Comparison of ENCODE assay signal across 10 cellular contexts in the genomic region with DNA sequence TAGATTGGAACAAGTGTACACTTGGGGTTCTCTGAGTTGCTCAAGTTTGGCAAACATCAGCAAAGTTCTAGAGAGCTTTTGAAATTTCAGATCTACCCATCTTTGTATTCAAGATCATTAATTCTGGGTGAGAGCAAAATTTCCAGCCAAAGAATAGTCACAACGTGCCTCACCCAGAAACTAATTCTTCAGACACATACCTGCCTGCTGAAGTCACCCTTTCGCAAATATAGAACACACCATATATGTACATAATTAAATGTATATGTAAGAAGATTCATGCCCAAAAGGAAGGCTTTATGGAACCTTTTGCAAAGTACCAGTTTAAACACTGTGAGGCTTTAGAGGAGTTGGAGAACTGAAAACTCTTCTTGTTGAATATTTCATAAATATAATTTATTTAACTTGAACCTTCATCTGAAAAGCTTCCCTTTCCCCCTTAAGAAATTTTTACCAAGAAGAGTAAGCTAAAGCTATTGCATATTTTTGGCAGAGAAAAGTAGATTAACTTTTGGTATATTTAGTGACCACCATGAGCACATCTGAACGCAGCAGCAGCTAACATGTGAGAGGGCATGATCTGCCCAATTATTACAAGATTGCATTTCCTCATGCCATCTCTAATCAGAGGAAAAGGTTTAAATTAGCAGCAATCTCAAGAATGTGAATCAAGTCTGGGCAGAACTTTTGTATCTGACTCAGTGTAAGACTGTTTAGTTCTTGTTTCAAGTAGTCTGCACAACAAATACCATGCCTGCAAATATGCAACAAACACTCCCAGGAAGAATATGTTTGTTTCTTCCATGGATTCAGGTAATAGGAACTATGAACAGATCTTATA. TPM values are rescaled to one million over a fixed set of nuclear protein-coding genes. Genes with fewer than 3 reads are reported as not detected.
DNase-seq lines count a peak whose midpoint lies in the region; ATAC-seq and TF ChIP-seq lines count a peak whose summit lies in the region.
"Had no signal": no experiment of that assay in that cellular context is flagged by ENCODE, and none has a peak within 500 bp of the region (broad histone marks: within the 10 kb centered on the region; RNA-seq: fewer than 3 reads in every experiment).

No MANE protein-coding gene starts in this region.

- TF ChIP-seq POLR2A in breast epithelium (IDR thresholded peaks at IDR 0.05), result no peak
- TF ChIP-seq POLR2A in thyroid gland (IDR thresholded peaks at IDR 0.05), result no peak

- DNase-seq in left ventricle myocardium inferior, result no peak
- no peak for DNase-seq in right cardiac atrium
- no peak for DNase-seq in breast epithelium (ENCODE audit: low spot score in 2 of 2)
- DNase-seq in kidney tubule cell (ENCODE audit: low spot score), result peak; percentile 71
- DNase-seq in thyroid gland, result no peak
- DNase-seq in retina, result no peak
- DNase-seq: NCI-H345, pancreas had no signal

- intact Hi-C loops in left ventricle myocardium inferior (cut with micrococcal nuclease), result no loop called here
- intact Hi-C loops in right cardiac atrium (cut with DNase I), result no loop called here
- intact Hi-C loops in breast epithelium (cut with DNase I; ENCODE audit: low total_unique reads), result no loop called here
- intact Hi-C loops in thyroid gland (cut with DNase I), result no loop called here

- ATAC-seq in right cardiac atrium (no peak), HG03095 (IDR thresholded peaks at IDR 0.05; ENCODE audit: unreplicated experiment) (no peak)
- ATAC-seq: pancreas had no signal

- WGBS in right cardiac atrium, result 63% methylated on average over 3 of the region's 3 CpGs
- 54% methylated on average over 3 of the region's 3 CpGs for WGBS in urinary bladder
- WGBS in thyroid gland, 2 donors, result 84 to 91% methylated on average over 3 of the region's 3 CpGs

- H3K27ac ChIP-seq in left ventricle myocardium inferior (replicated peaks) (peak overlapping the region; percentile 97), right cardiac atrium (ENCODE audit: low read length) (no peak overlapping the region), breast epithelium (peak overlapping the region; percentile 31 to 71), urinary bladder (ENCODE audit: low read depth) (peak overlapping the region; percentile 50), thyroid gland (no peak overlapping the region)
- H3K27ac ChIP-seq: pancreas had no signal

- peaks cover 2% of the 10 kb centered on the region for H3K36me3 ChIP-seq in left ventricle myocardium inferior
- no peaks in the 10 kb centered on the region for H3K36me3 ChIP-seq in breast epithelium
- H3K36me3 ChIP-seq in urinary bladder (ENCODE audit: insufficient read depth), result no peaks in the 10 kb centered on the region
- no peaks in the 10 kb centered on the region for H3K36me3 ChIP-seq in thyroid gland
- H3K36me3 ChIP-seq: pancreas had no signal

- H3K9me3 ChIP-seq in left ventricle myocardium inferior (replicated peaks) (no peaks in the 10 kb centered on the region), right cardiac atrium (ENCODE audit: control insufficient read depth, low read length) (no peaks in the 10 kb centered on the region), breast epithelium (no peaks in the 10 kb centered on the region), thyroid gland (no peaks in the 10 kb centered on the region)
- H3K9me3 ChIP-seq: pancreas had no signal

- H3K27me3 ChIP-seq in left ventricle myocardium inferior (ENCODE audit: low read depth) (no peaks in the 10 kb centered on the region), right cardiac atrium (ENCODE audit: control insufficient read depth, insufficient read depth) (no peaks in the 10 kb centered on the region), breast epithelium (no peaks in the 10 kb centered on the region), thyroid gland (no peaks in the 10 kb centered on the region)
- H3K27me3 ChIP-seq: pancreas had no signal

- TF ChIP-seq CTCF in left ventricle myocardium inferior (IDR thresholded peaks at IDR 0.05; ENCODE audit: borderline replicate concordance) (no peak), breast epithelium (IDR thresholded peaks at IDR 0.05) (no peak), thyroid gland (IDR thresholded peaks at IDR 0.05) (no peak)

- H3K4me3 ChIP-seq in left ventricle myocardium inferior (peak overlapping the region; percentile 36), right cardiac atrium (ENCODE audit: low read length) (no peak overlapping the region), breast epithelium (peak overlapping the region in 1 of 3 donors; percentile 29), urinary bladder (ENCODE audit: low read depth, low read length) (no peak overlapping the region), thyroid gland (replicated peaks in 1 of 3) (no peak overlapping the region)
- H3K4me3 ChIP-seq: pancreas had no signal

- H3K4me1 ChIP-seq in left ventricle myocardium inferior (peaks cover 100% of the 10 kb centered on the region), right cardiac atrium (ENCODE audit: control insufficient read depth, insufficient read depth, low read length) (peaks cover 2% of the 10 kb centered on the region), breast epithelium (peaks cover 4 to 29% of the 10 kb centered on the region in 2 donors), urinary bladder (ENCODE audit: insufficient read depth) (peaks cover 2% of the 10 kb centered on the region), thyroid gland (peaks cover 24 to 34% of the 10 kb centered on the region in 2 donors)

RNA-seq across cellular contexts. Expression of a gene that starts 8.2 kb away (rescaled TPM):
- total RNA-seq in left ventricle myocardium inferior (26.9 TPM), right cardiac atrium (10 to 100 TPM in 3 of 4 donors, 1 to 10 TPM in 1; 9.1 to 32.7 (median 16.1) TPM), breast epithelium (100 to 1,000 TPM in 1 of 3 donors, 10 to 100 TPM in 2; 89.1 to 105 (median 98.0) TPM), urinary bladder (139 TPM), thyroid gland (10 to 100 TPM in 2 of 4 donors, 1 to 10 TPM in 2; 7.6 to 16.4 (median 11.4) TPM)
- polyA plus RNA-seq in right cardiac atrium (16.4 TPM), urinary bladder (45.0 TPM)

Comparison
In these comparisons a context has a peak if more than half of its experiments do, and no peak if none do; other contexts are left out.
1. H3K27ac ChIP-seq: peak in left ventricle myocardium inferior (single experiment), breast epithelium (2 of 2) and urinary bladder (single experiment); none in right cardiac atrium (single experiment) and thyroid gland (0 of 3).